In genomic region chr22:39434243-39434653, GRCh38 we compare ENCODE assay signal across 1 cellular context.
TF ChIP-seq lines count a peak whose summit lies in the region.

No MANE protein-coding gene starts in this region.

TF ChIP-seq in H1, 55 proteins besides CTCF, POLR2A, EP300 and RAD21 (continued from another document):
- no peak for TF ChIP-seq MAX (IDR thresholded peaks at IDR 0.05)
- no peak for TF ChIP-seq JUN (IDR thresholded peaks at IDR 0.05; ENCODE audit: low read depth, low read length)
- no peak for TF ChIP-seq GABPA (IDR thresholded peaks at IDR 0.05; ENCODE audit: borderline replicate concordance, insufficient read depth, low read length)
- TF ChIP-seq SIN3A (conservative IDR thresholded peaks at IDR 0.05 in 1 of 2, IDR thresholded peaks at IDR 0.05 in 1 of 2; ENCODE audit: low read depth in 1 of 2, low read length in 2 of 2), result no peak
- TF ChIP-seq YY1 (IDR thresholded peaks at IDR 0.05; ENCODE audit: low read depth, low read length), result no peak
- no peak for TF ChIP-seq CHD2 (IDR thresholded peaks at IDR 0.05; ENCODE audit: low read length)
- no peak for TF ChIP-seq TEAD4 (IDR thresholded peaks at IDR 0.05; ENCODE audit: low read depth, low read length)
- TF ChIP-seq JUND (IDR thresholded peaks at IDR 0.05; ENCODE audit: low read length), result no peak
- no peak for TF ChIP-seq RFX5 (IDR thresholded peaks at IDR 0.05; ENCODE audit: borderline replicate concordance, low read depth, low read length)
- no peak for TF ChIP-seq USF2 (IDR thresholded peaks at IDR 0.05; ENCODE audit: low read length)
- TF ChIP-seq FOSL1 (IDR thresholded peaks at IDR 0.05; ENCODE audit: insufficient read depth, low read depth, low read length), result no peak
- no peak for TF ChIP-seq POU5F1 (IDR thresholded peaks at IDR 0.05; ENCODE audit: low read depth, low read length)
- no peak for TF ChIP-seq CBX8 (IDR thresholded peaks at IDR 0.05; ENCODE audit: borderline replicate concordance, low read depth, low read length)
- no peak for TF ChIP-seq ASH2L (IDR thresholded peaks at IDR 0.05; ENCODE audit: low read length)
- no peak for TF ChIP-seq POLR2AphosphoS5 (IDR thresholded peaks at IDR 0.05; ENCODE audit: low read depth, low read length)
- TF ChIP-seq E2F6 (IDR thresholded peaks at IDR 0.05), result no peak
